17 cellular contexts compared by ENCODE assay signal in the genomic region with DNA sequence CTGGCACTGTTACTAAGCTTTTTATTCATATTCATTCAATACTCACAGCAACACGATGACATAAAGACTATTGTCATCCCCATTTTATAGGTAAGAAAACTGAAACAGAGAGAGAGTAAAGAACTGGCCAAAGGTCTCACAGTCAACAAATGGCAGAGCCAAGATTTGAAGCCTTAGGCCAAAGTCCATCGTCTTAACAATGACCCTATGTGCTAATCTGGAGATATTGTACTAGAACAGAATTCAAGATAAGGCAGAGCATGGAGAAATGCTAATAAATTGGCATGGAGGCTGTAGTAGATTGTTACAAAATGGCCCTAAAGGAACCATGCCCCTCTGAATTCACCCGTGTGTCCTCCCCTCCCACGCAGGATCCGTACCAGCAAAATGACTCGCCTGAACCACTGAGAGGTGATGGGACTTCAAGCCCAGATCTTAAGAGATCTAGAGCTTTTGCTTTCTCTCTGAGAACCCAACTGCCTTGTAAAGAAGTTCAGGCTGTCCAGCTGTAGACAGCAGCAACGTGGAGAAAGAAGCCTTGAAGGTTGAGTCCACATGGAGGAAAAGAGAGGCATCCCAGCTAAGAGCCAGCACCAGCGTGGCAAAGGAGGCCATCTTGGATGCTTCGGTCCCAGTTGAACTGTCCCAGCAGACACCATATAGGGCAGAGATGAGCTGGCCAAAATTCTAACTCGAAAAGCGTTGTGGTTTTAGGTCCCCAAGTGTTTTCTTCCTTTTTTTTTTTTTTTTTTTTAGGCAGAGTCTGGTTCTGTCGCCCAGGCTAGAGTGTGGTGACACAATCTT. TPM values are rescaled to one million over a fixed set of nuclear protein-coding genes. Genes with fewer than 3 reads are reported as not detected.
DNase-seq lines count a peak whose midpoint lies in the region; ATAC-seq and TF ChIP-seq lines count a peak whose summit lies in the region.
"Had no signal": no experiment of that assay in that cellular context is flagged by ENCODE, and none has a peak within 500 bp of the region (broad histone marks: within the 10 kb centered on the region; RNA-seq: fewer than 3 reads in every experiment).

No MANE protein-coding gene starts in this region.

- H3K27ac ChIP-seq in HL-60 (replicated peaks) (peak overlapping the region; percentile 53), neuronal stem cell (replicated peaks; ENCODE audit: low read length) (no peak overlapping the region)
- H3K27ac ChIP-seq: ascending aorta, prostate gland had no signal

- no peak overlapping the region for H3K4me2 ChIP-seq in neuronal stem cell (ENCODE audit: insufficient read depth, low read length, poor library complexity, severe bottlenecking)
- H3K4me2 ChIP-seq: A549 had no signal

- no peak overlapping the region for H3K4me3 Mint-ChIP-seq in activated T-cell treated with anti-CD3 and anti-CD28 coated beads, Interleukin-2, amount 50 U/mL, for 4 hours
- H3K4me3 Mint-ChIP-seq: CD8-positive, alpha-beta memory T cell; WTC11 had no signal

- no peaks in the 10 kb centered on the region for H3K9me3 ChIP-seq in neuronal stem cell (replicated peaks in 1 of 2; ENCODE audit: control insufficient read depth in 2 of 2, insufficient read depth in 1 of 2, low read depth in 1 of 2, low read length in 2 of 2)
- H3K9me3 ChIP-seq: A549, ascending aorta, prostate gland had no signal

- TF ChIP-seq CTCF in HL-60 (IDR thresholded peaks at IDR 0.05; ENCODE audit: insufficient read depth, low read length), result no peak

- no peaks in the 10 kb centered on the region for H3K9me3 Mint-ChIP-seq in activated T-cell treated with anti-CD3 and anti-CD28 coated beads, Interleukin-2, amount 50 U/mL, for 4 hours
- H3K9me3 Mint-ChIP-seq: CD8-positive, alpha-beta memory T cell; WTC11 had no signal

- no peak overlapping the region for H3K14ac ChIP-seq in neuronal stem cell (ENCODE audit: low read length)

- peak; percentile 53 to 54 for ATAC-seq in activated T-cell treated with anti-CD3 and anti-CD28 coated beads, Interleukin-2, amount 50 U/mL, for 4 hours
- no peak for ATAC-seq in GM19467 (IDR thresholded peaks at IDR 0.05; ENCODE audit: unreplicated experiment)
- ATAC-seq: A549, left ventricle myocardium superior, WTC11 had no signal

- H3K23ac ChIP-seq in neuronal stem cell (ENCODE audit: low read depth, low read length, poor library complexity), result no peak overlapping the region

- DNase-seq in activated CD4-positive, alpha-beta T cell treated with anti-CD3 and anti-CD28 coated beads for 48 hours, result peak; percentile 68
- DNase-seq in activated CD4-positive, alpha-beta T cell treated with anti-CD3 and anti-CD28 coated beads, Interleukin-2, amount 50 U/mL, for 4 hours, result no peak
- peak in 1 of 2 experiments; percentile 76 for DNase-seq in HL-60 (ENCODE audit: low read depth in 1 of 2, low spot score in 1 of 2)
- no peak for DNase-seq in activated T-cell treated with anti-CD3 and anti-CD28 coated beads, Interleukin-2, amount 50 U/mL, for 4 hours
- DNase-seq in neuronal stem cell (ENCODE audit: low spot score), result no peak
- DNase-seq in HPDE6-E6E7 (ENCODE audit: extremely low spot score), result no peak
- DNase-seq in activated gamma-delta T cell treated with Interleukin-2 at 50 U/mL for 16 hours, result no peak
- DNase-seq: CD8-positive, alpha-beta memory T cell; left ventricle myocardium superior; NCI-H2029 treated with DMSO at 0.1 percent for 48 hours; SW 1271 had no signal

- no peak overlapping the region for H2AFZ ChIP-seq in neuronal stem cell (ENCODE audit: low read length)

- H2BK120ac ChIP-seq in neuronal stem cell (ENCODE audit: low read depth, low read length), result no peak overlapping the region

- no peaks in the 10 kb centered on the region for H3K36me3 Mint-ChIP-seq in activated T-cell treated with anti-CD3 and anti-CD28 coated beads, Interleukin-2, amount 50 U/mL, for 4 hours (ENCODE audit: insufficient read depth)
- H3K36me3 Mint-ChIP-seq: WTC11 had no signal

- peaks cover 2% of the 10 kb centered on the region for H3K4me1 Mint-ChIP-seq in activated T-cell treated with anti-CD3 and anti-CD28 coated beads, Interleukin-2, amount 50 U/mL, for 4 hours (ENCODE audit: low read depth)
- H3K4me1 Mint-ChIP-seq: CD8-positive, alpha-beta memory T cell had no signal

- no peaks in the 10 kb centered on the region for H3K27me3 Mint-ChIP-seq in activated T-cell treated with anti-CD3 and anti-CD28 coated beads, Interleukin-2, amount 50 U/mL, for 4 hours (ENCODE audit: low read depth)

- no peaks in the 10 kb centered on the region for H3K36me3 ChIP-seq in neuronal stem cell (replicated peaks in 1 of 2; ENCODE audit: control insufficient read depth in 2 of 2, insufficient read depth in 2 of 2, low read length in 2 of 2)
- H3K36me3 ChIP-seq: ascending aorta, prostate gland had no signal

- no peaks in the 10 kb centered on the region for H3K27me3 ChIP-seq in HL-60 (ENCODE audit: insufficient read depth, poor library complexity, severe bottlenecking)
- H3K27me3 ChIP-seq in neuronal stem cell (ENCODE audit: control insufficient read depth in 3 of 3, insufficient read depth in 3 of 3, low read depth in 1 of 3, low read length in 3 of 3), result no peaks in the 10 kb centered on the region
- H3K27me3 ChIP-seq: ascending aorta had no signal

- no CpG with 5 or more reads among the region's 12 CpGs for WGBS in neuronal stem cell (ENCODE audit: extremely low coverage in 2 of 2, insufficient read length in 2 of 2, insufficient replicate concordance in 1 of 2), 2 donors

- no peak overlapping the region for H2BK5ac ChIP-seq in neuronal stem cell (ENCODE audit: low read length)

- H3K9ac ChIP-seq in neuronal stem cell (ENCODE audit: low read depth, low read length, poor library complexity), result no peak overlapping the region

- H2BK15ac ChIP-seq in neuronal stem cell (ENCODE audit: low read length), result peak overlapping the region; percentile 25

- H3K18ac ChIP-seq in neuronal stem cell (ENCODE audit: low read length), result no peak overlapping the region

- no peak overlapping the region for H4K8ac ChIP-seq in neuronal stem cell (ENCODE audit: low read depth, low read length)

- peak overlapping the region; percentile 1 for H2AK5ac ChIP-seq in neuronal stem cell (ENCODE audit: low read depth, low read length)

- no peak overlapping the region for H4K91ac ChIP-seq in neuronal stem cell (ENCODE audit: low read depth, low read length, poor library complexity)

- H3K4ac ChIP-seq in neuronal stem cell (ENCODE audit: low read length), result no peak overlapping the region

- H2BK12ac ChIP-seq in neuronal stem cell (ENCODE audit: low read length), result no peak overlapping the region

- H3K4me1 ChIP-seq in neuronal stem cell (ENCODE audit: control insufficient read depth in 2 of 2, insufficient read depth in 1 of 2, low read depth in 1 of 2, low read length in 2 of 2), result peaks cover 0 to 7% of the 10 kb centered on the region in 2 donors
- H3K4me1 ChIP-seq: ascending aorta, prostate gland had no signal

- H3K79me1 ChIP-seq in neuronal stem cell (ENCODE audit: low read depth, low read length), result no peaks in the 10 kb centered on the region

- H3K4me3 ChIP-seq in HL-60 (replicated peaks; ENCODE audit: insufficient read depth, low read length), result no peak overlapping the region
- H3K4me3 ChIP-seq in neuronal stem cell (ENCODE audit: low read length in 2 of 2), result no peak overlapping the region
- H3K4me3 ChIP-seq: A549, ascending aorta, prostate gland had no signal

RNA-seq across cellular contexts. Expression of a gene that starts 52.8 kb away (rescaled TPM):
- total RNA-seq in activated T-cell treated with anti-CD3 and anti-CD28 coated beads, Interleukin-2, amount 50 U/mL, for 4 hours, result 1 to 10 TPM in 2 of 3 donors, under 1 TPM in 1; 0.87 to 1.9 (median 1.1) TPM
- 1.2 TPM for polyA plus RNA-seq in neuronal stem cell (2013, experiment 1 of 2)
- polyA plus RNA-seq in neuronal stem cell (2013, experiment 2 of 2), result 1.2 TPM
- total RNA-seq: endothelial cell of umbilical vein had no signal
- polyA plus RNA-seq: CD8-positive, alpha-beta memory T cell; endothelial cell of umbilical vein had no signal
